ENCODE assay signal across 9 cellular contexts in the genomic region with DNA sequence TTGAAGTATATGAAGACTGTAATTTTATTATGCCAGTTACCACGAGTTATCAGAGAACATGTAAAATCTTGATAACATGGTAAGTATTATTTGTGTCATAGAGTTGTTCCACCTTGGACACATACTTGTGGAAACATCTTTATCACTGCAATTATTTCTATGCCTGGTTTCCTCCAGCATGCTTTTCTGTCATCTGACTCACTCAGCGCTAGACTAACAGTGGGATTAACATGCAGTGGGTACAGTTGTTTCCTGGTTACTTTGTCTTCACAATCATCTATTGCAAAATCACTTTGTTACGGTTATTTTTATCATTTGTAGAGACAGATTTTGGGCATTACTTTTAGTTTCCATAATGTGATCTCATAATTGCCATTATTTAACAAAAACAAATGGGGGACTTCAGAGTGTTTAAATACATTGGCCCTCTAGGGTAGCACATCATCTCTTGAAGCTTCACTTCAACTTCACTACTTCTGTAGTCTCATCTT.
"Had no signal": no experiment of that assay in that cellular context is flagged by ENCODE, and none has a peak within 500 bp of the region (broad histone marks: within the 10 kb centered on the region; RNA-seq: fewer than 3 reads in every experiment).

A gene with protein sequence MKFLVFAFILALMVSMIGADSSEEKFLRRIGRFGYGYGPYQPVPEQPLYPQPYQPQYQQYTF (plus strand): TSS at position 441 of the 491 bp plus-strand sequence. CDS start 2,472 bp downstream, outside the sequence.

- DNase-seq: activated CD4-positive, alpha-beta memory T cell treated with anti-CD3 and anti-CD28 coated beads for 36 hours; activated gamma-delta T cell; activated T-cell treated with anti-CD3 and anti-CD28 coated beads, Interleukin-2, amount 50 U/mL, for 4 hours; anterior cingulate cortex; dorsolateral prefrontal cortex; esophagus squamous epithelium; gastrocnemius medialis; stimulated activated CD4-positive, alpha-beta T cell treated with anti-CD3 and anti-CD28 coated beads, Interleukin-4, amount 100 ng/mL, for 1 hour; testis had no signal

- H3K4me3 ChIP-seq: dorsolateral prefrontal cortex, esophagus squamous epithelium, gastrocnemius medialis, testis had no signal
